Comparison of ENCODE assay signal across 26 cellular contexts in the genomic region with DNA sequence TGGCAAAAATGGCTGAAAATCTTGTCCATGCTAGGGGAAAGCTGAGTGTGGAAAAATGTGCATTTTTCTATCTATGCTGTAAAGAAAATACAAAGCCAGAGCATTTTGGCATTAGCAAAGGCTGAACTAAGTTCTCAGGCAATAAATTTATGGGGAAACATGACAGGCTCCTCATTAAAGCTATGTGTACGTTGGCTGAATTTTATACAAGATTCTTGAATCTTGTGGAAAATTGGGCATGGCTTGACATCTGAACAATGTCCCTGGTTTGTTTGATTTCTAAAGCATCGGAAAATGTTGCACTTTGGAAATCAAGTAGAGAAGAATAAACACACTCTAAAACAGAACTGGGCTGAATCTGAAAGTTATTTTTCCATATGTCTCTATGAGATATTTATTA. TPM values are rescaled to one million over a fixed set of nuclear protein-coding genes. Genes with fewer than 3 reads are reported as not detected.
"Had no signal": no experiment of that assay in that cellular context is flagged by ENCODE, and none has a peak within 500 bp of the region (broad histone marks: within the 10 kb centered on the region; RNA-seq: fewer than 3 reads in every experiment).

No MANE protein-coding gene starts in this region.

- H3K4me1 ChIP-seq: psoas muscle had no signal

- H3K4me3 Mint-ChIP-seq: activated CD4-positive, alpha-beta T cell treated with anti-CD3 and anti-CD28 coated beads, Interleukin-2, amount 10 ng/mL, durations not matched to agents 24 days and 14 days; activated CD8-positive, alpha-beta T cell treated with anti-CD3 and anti-CD28 coated beads, Interleukin-2, amount 10 ng/mL, durations not matched to agents 7 days and 5 days; activated naive CD8-positive, alpha-beta T cell treated with anti-CD3 and anti-CD28 coated beads for 36 hours; dendritic cell treated with granulocyte-macrophage colony-stimulating factor and Interleukin-4, amounts not matched to agents 40 ng/mL and 50 ng/mL, for 4 days; memory B cell; natural killer cell treated with Interleukin-12 subunit alpha and Interleukin-12 subunit beta and Interleukin-15 and Interleukin-18, amount 100 ng/mL, for 72 hours; stimulated activated naive CD8-positive, alpha-beta T cell treated with anti-CD3 and anti-CD28 coated beads, Interleukin-15, Interleukin-2, amounts not matched to agents 100 ng/mL and 50 ng/mL, for 24 hours; T-helper 2 cell treated with Interferon-gamma antibody and Interleukin-4, amounts not matched to agents 5 μg/mL and 100 μg/mL, for 36 hours had no signal

- H3K36me3 Mint-ChIP-seq: natural killer cell treated with Interleukin-12 subunit alpha and Interleukin-12 subunit beta and Interleukin-15 and Interleukin-18, amount 100 ng/mL, for 72 hours had no signal

- H3K27ac Mint-ChIP-seq: activated CD4-positive, alpha-beta T cell treated with anti-CD3 and anti-CD28 coated beads, Interleukin-2, amount 10 ng/mL, durations not matched to agents 24 days and 14 days; activated CD8-positive, alpha-beta T cell treated with anti-CD3 and anti-CD28 coated beads, Interleukin-2, amount 10 ng/mL, durations not matched to agents 7 days and 5 days; activated naive CD8-positive, alpha-beta T cell treated with anti-CD3 and anti-CD28 coated beads for 36 hours; dendritic cell treated with granulocyte-macrophage colony-stimulating factor and Interleukin-4, amounts not matched to agents 40 ng/mL and 50 ng/mL, for 4 days; memory B cell; stimulated activated naive CD8-positive, alpha-beta T cell treated with anti-CD3 and anti-CD28 coated beads, Interleukin-15, Interleukin-2, amounts not matched to agents 100 ng/mL and 50 ng/mL, for 24 hours; T-helper 2 cell treated with Interferon-gamma antibody and Interleukin-4, amounts not matched to agents 5 μg/mL and 100 μg/mL, for 36 hours had no signal

- DNase-seq: activated CD4-positive, alpha-beta T cell treated with anti-CD3 and anti-CD28 coated beads, Interleukin-2, amount 10 ng/mL, durations not matched to agents 24 days and 14 days; activated CD4-positive, CD25-positive, alpha-beta regulatory T cell; activated CD8-positive, alpha-beta memory T cell treated with anti-CD3 and anti-CD28 coated beads, Interleukin-2, amount 50 U/mL, for 4 hours; activated CD8-positive, alpha-beta T cell treated with anti-CD3 and anti-CD28 coated beads, Interleukin-2, amount 10 ng/mL, durations not matched to agents 7 days and 5 days; activated effector memory CD4-positive, alpha-beta T cell treated with anti-CD3 and anti-CD28 coated beads, Interleukin-2, amount 50 U/mL, for 16 hours; activated naive CD8-positive, alpha-beta T cell treated with anti-CD3 and anti-CD28 coated beads for 36 hours; activated T-cell treated with anti-CD3 and anti-CD28 coated beads, Interleukin-2, amount 50 U/mL, for 48 hours; anterior cingulate cortex; cerebellar nuclear complex; effector memory CD4-positive, alpha-beta T cell; kidney; left ventricle myocardium inferior; psoas muscle; spleen had no signal

- ATAC-seq: activated CD8-positive, alpha-beta T cell treated with anti-CD3 and anti-CD28 coated beads, Interleukin-2, amount 10 ng/mL, durations not matched to agents 7 days and 5 days; gastroesophageal sphincter; natural killer cell treated with Interleukin-12 subunit alpha and Interleukin-12 subunit beta and Interleukin-15 and Interleukin-18, amount 100 ng/mL, for 72 hours; psoas muscle; sciatic nerve had no signal

- H3K9me3 ChIP-seq: breast epithelium, gastroesophageal sphincter, left ventricle myocardium inferior, psoas muscle, spleen had no signal

- H3K27me3 Mint-ChIP-seq: activated CD4-positive, alpha-beta T cell treated with anti-CD3 and anti-CD28 coated beads, Interleukin-2, amount 10 ng/mL, durations not matched to agents 24 days and 14 days; activated naive CD8-positive, alpha-beta T cell treated with anti-CD3 and anti-CD28 coated beads for 36 hours; memory B cell; natural killer cell treated with Interleukin-12 subunit alpha and Interleukin-12 subunit beta and Interleukin-15 and Interleukin-18, amount 100 ng/mL, for 72 hours; stimulated activated naive CD8-positive, alpha-beta T cell treated with anti-CD3 and anti-CD28 coated beads, Interleukin-15, Interleukin-2, amounts not matched to agents 100 ng/mL and 50 ng/mL, for 24 hours had no signal

- H3K9me3 Mint-ChIP-seq: activated CD4-positive, alpha-beta T cell treated with anti-CD3 and anti-CD28 coated beads, Interleukin-2, amount 10 ng/mL, durations not matched to agents 24 days and 14 days; activated naive CD8-positive, alpha-beta T cell treated with anti-CD3 and anti-CD28 coated beads for 36 hours; dendritic cell treated with granulocyte-macrophage colony-stimulating factor and Interleukin-4, amounts not matched to agents 40 ng/mL and 50 ng/mL, for 4 days; memory B cell; natural killer cell treated with Interleukin-12 subunit alpha and Interleukin-12 subunit beta and Interleukin-15 and Interleukin-18, amount 100 ng/mL, for 72 hours; stimulated activated naive CD8-positive, alpha-beta T cell treated with anti-CD3 and anti-CD28 coated beads, Interleukin-15, Interleukin-2, amounts not matched to agents 100 ng/mL and 50 ng/mL, for 24 hours; T-helper 2 cell treated with Interferon-gamma antibody and Interleukin-4, amounts not matched to agents 5 μg/mL and 100 μg/mL, for 36 hours had no signal

- H3K27ac ChIP-seq: breast epithelium, gastroesophageal sphincter, left ventricle myocardium inferior, psoas muscle, spleen had no signal

- H3K4me3 ChIP-seq: breast epithelium, gastroesophageal sphincter, left ventricle myocardium inferior, psoas muscle, spleen had no signal

- H3K36me3 ChIP-seq: breast epithelium had no signal

- H3K27me3 ChIP-seq: breast epithelium, gastroesophageal sphincter, spleen had no signal

RNA-seq across cellular contexts. Expression of a gene that starts 16.8 kb away (rescaled TPM):
- total RNA-seq: activated CD4-positive, alpha-beta T cell treated with anti-CD3 and anti-CD28 coated beads, Interleukin-2, amount 10 ng/mL, durations not matched to agents 24 days and 14 days; activated CD8-positive, alpha-beta T cell treated with anti-CD3 and anti-CD28 coated beads, Interleukin-2, amount 10 ng/mL, durations not matched to agents 7 days and 5 days; activated naive CD8-positive, alpha-beta T cell treated with anti-CD3 and anti-CD28 coated beads for 36 hours; epithelial cell of proximal tubule; left ventricle myocardium inferior; natural killer cell treated with Interleukin-12 subunit alpha and Interleukin-12 subunit beta and Interleukin-15 and Interleukin-18, amount 100 ng/mL, for 72 hours; temporal lobe; ureter had no signal

RNA-seq across cellular contexts. Expression of a gene that starts 52.4 kb away (rescaled TPM):
- total RNA-seq: breast epithelium; gastroesophageal sphincter; left ventricle myocardium inferior; natural killer cell treated with Interleukin-12 subunit alpha and Interleukin-12 subunit beta and Interleukin-15 and Interleukin-18, amount 100 ng/mL, for 72 hours; omental fat pad; sciatic nerve; temporal lobe had no signal
